Comparison of ENCODE assay signal across 2 cellular contexts in the genomic region with DNA sequence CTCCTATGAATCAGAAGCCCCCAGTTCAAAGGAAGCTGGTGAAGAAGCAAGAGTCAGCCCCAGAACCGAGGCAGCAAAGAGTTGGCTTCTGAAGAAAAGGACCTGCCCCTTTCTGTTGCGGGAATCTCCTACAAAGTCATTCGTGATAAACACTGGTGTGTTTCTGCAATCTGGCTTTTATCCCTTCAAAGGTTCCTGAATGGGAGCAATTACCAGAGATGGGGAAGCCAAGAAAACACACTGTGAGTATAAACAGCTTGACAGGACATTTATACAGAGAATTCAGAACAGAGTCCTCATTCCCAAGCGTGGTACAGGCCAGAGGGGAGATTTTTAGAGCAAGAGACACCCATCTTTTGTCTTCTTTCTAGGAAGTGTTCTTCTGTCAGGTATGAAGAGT.
TF ChIP-seq lines count a peak whose summit lies in the region.

No MANE protein-coding gene starts in this region.

TF ChIP-seq in IMR-90, 13 proteins besides CTCF, POLR2A, EP300 and RAD21:
- TF ChIP-seq RFX5 (IDR thresholded peaks at IDR 0.05; ENCODE audit: low read depth, low read length), result no peak
- TF ChIP-seq ELK1 (IDR thresholded peaks at IDR 0.05; ENCODE audit: borderline replicate concordance, low read depth, low read length), result no peak
- no peak for TF ChIP-seq MAFK (IDR thresholded peaks at IDR 0.05; ENCODE audit: low read depth, low read length)
- TF ChIP-seq CHD1 (IDR thresholded peaks at IDR 0.05; ENCODE audit: low read depth, low read length), result no peak
- TF ChIP-seq, protein P1, sequence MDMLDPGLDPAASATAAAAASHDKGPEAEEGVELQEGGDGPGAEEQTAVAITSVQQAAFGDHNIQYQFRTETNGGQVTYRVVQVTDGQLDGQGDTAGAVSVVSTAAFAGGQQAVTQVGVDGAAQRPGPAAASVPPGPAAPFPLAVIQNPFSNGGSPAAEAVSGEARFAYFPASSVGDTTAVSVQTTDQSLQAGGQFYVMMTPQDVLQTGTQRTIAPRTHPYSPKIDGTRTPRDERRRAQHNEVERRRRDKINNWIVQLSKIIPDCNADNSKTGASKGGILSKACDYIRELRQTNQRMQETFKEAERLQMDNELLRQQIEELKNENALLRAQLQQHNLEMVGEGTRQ (IDR thresholded peaks at IDR 0.05; ENCODE audit: low read depth, low read length), result no peak
- TF ChIP-seq SMC3 (IDR thresholded peaks at IDR 0.05; ENCODE audit: low read depth, low read length), result no peak
- TF ChIP-seq CEBPB (IDR thresholded peaks at IDR 0.05; ENCODE audit: low read depth, low read length), result no peak
- no peak for TF ChIP-seq RCOR1 (IDR thresholded peaks at IDR 0.05; ENCODE audit: insufficient replicate concordance, low read length)
- no peak for TF ChIP-seq NFE2L2 (IDR thresholded peaks at IDR 0.05; ENCODE audit: low read depth, low read length)
- no peak for TF ChIP-seq BHLHE40 (IDR thresholded peaks at IDR 0.05; ENCODE audit: low read depth, low read length)
TF ChIP-seq in IMR-90: peak in this region for 0.

TF ChIP-seq in neural cell, 6 proteins besides CTCF, POLR2A, EP300 and RAD21:
- TF ChIP-seq, protein P2, sequence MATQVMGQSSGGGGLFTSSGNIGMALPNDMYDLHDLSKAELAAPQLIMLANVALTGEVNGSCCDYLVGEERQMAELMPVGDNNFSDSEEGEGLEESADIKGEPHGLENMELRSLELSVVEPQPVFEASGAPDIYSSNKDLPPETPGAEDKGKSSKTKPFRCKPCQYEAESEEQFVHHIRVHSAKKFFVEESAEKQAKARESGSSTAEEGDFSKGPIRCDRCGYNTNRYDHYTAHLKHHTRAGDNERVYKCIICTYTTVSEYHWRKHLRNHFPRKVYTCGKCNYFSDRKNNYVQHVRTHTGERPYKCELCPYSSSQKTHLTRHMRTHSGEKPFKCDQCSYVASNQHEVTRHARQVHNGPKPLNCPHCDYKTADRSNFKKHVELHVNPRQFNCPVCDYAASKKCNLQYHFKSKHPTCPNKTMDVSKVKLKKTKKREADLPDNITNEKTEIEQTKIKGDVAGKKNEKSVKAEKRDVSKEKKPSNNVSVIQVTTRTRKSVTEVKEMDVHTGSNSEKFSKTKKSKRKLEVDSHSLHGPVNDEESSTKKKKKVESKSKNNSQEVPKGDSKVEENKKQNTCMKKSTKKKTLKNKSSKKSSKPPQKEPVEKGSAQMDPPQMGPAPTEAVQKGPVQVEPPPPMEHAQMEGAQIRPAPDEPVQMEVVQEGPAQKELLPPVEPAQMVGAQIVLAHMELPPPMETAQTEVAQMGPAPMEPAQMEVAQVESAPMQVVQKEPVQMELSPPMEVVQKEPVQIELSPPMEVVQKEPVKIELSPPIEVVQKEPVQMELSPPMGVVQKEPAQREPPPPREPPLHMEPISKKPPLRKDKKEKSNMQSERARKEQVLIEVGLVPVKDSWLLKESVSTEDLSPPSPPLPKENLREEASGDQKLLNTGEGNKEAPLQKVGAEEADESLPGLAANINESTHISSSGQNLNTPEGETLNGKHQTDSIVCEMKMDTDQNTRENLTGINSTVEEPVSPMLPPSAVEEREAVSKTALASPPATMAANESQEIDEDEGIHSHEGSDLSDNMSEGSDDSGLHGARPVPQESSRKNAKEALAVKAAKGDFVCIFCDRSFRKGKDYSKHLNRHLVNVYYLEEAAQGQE (IDR thresholded peaks at IDR 0.05; ENCODE audit: borderline replicate concordance), result no peak
- TF ChIP-seq SMC3 (conservative IDR thresholded peaks at IDR 0.05; ENCODE audit: poor library complexity), result no peak
- TF ChIP-seq EZH2 (IDR thresholded peaks at IDR 0.05; ENCODE audit: borderline replicate concordance, insufficient read depth, low read length, poor library complexity, severe bottlenecking), result no peak
- TF ChIP-seq MXI1 (conservative IDR thresholded peaks at IDR 0.05; ENCODE audit: poor library complexity, severe bottlenecking), result no peak
- TF ChIP-seq POLR2AphosphoS5 (IDR thresholded peaks at IDR 0.05), result peak; percentile 13
- TF ChIP-seq TAF1 (IDR thresholded peaks at IDR 0.05; ENCODE audit: low read depth), result no peak
